25 cellular contexts compared by ENCODE assay signal in genomic region chr5:131664929-131665328, GRCh38.
"Had no signal": no experiment of that assay in that cellular context is flagged by ENCODE, and none has a peak within 500 bp of the region (broad histone marks: within the 10 kb centered on the region; RNA-seq: fewer than 3 reads in every experiment).

No MANE protein-coding gene starts in this region.

- H3K9me3 Mint-ChIP-seq: nephron progenitor cell had no signal

- H3K4me1 Mint-ChIP-seq: activated CD4-positive, alpha-beta T cell treated with anti-CD3 and anti-CD28 coated beads, Interleukin-2, amount 10 ng/mL, durations not matched to agents 24 days and 14 days; nephron progenitor cell had no signal

- DNase-seq: activated CD4-positive, alpha-beta T cell treated with anti-CD3 and anti-CD28 coated beads, Interleukin-2, amount 10 ng/mL, durations not matched to agents 24 days and 14 days; activated CD8-positive, alpha-beta memory T cell treated with anti-CD3 and anti-CD28 coated beads, Interleukin-2, amount 50 U/mL, for 4 hours; activated CD8-positive, alpha-beta T cell treated with anti-CD3 and anti-CD28 coated beads for 36 hours; activated effector memory CD4-positive, alpha-beta T cell treated with anti-CD3 and anti-CD28 coated beads, Interleukin-2, amount 50 U/mL, for 16 hours; activated naive CD4-positive, alpha-beta T cell treated with anti-CD3 and anti-CD28 coated beads, Interleukin-2, amount 50 U/mL, for 16 hours; activated T-cell treated with anti-CD3 and anti-CD28 coated beads, Interleukin-2, amount 50 U/mL, for 48 hours; aorta; brain microvascular endothelial cell; central memory CD4-positive, alpha-beta T cell; cortex of kidney; gastrocnemius medialis; head of caudate nucleus; left lung; mammary epithelial cell; midbrain; nephron progenitor cell; nucleus accumbens; posterior cingulate gyrus; sigmoid colon; spleen; stimulated activated CD8-positive, alpha-beta memory T cell treated with anti-CD3 and anti-CD28 coated beads, Interleukin-4, amount 100 ng/mL, for 48 hours; T1000; transverse colon had no signal

- H3K4me3 Mint-ChIP-seq: activated CD4-positive, alpha-beta T cell treated with anti-CD3 and anti-CD28 coated beads, Interleukin-2, amount 10 ng/mL, durations not matched to agents 24 days and 14 days; activated CD8-positive, alpha-beta T cell treated with anti-CD3 and anti-CD28 coated beads for 36 hours; nephron progenitor cell; stimulated activated naive CD8-positive, alpha-beta T cell treated with anti-CD3 and anti-CD28 coated beads, Interleukin-15, Interleukin-2, amounts not matched to agents 100 ng/mL and 50 ng/mL, for 24 hours had no signal

- H3K27me3 Mint-ChIP-seq: activated CD4-positive, alpha-beta T cell treated with anti-CD3 and anti-CD28 coated beads, Interleukin-2, amount 10 ng/mL, durations not matched to agents 24 days and 14 days; activated CD8-positive, alpha-beta T cell treated with anti-CD3 and anti-CD28 coated beads for 36 hours; stimulated activated naive CD8-positive, alpha-beta T cell treated with anti-CD3 and anti-CD28 coated beads, Interleukin-15, Interleukin-2, amounts not matched to agents 100 ng/mL and 50 ng/mL, for 24 hours had no signal

- H3K27ac Mint-ChIP-seq: activated CD4-positive, alpha-beta T cell treated with anti-CD3 and anti-CD28 coated beads, Interleukin-2, amount 10 ng/mL, durations not matched to agents 24 days and 14 days; activated CD8-positive, alpha-beta T cell treated with anti-CD3 and anti-CD28 coated beads for 36 hours; nephron progenitor cell; stimulated activated naive CD8-positive, alpha-beta T cell treated with anti-CD3 and anti-CD28 coated beads, Interleukin-15, Interleukin-2, amounts not matched to agents 100 ng/mL and 50 ng/mL, for 24 hours had no signal

- ATAC-seq: activated CD8-positive, alpha-beta T cell treated with anti-CD3 and anti-CD28 coated beads for 36 hours; esophagus mucosa; gastrocnemius medialis; left lung had no signal
